In genomic region chrX:55908685-55909212, GRCh38 we compare ENCODE assay signal across 8 cellular contexts.
DNase-seq lines count a peak whose midpoint lies in the region; ATAC-seq and TF ChIP-seq lines count a peak whose summit lies in the region.

No MANE protein-coding gene starts in this region.

- H3K27ac Mint-ChIP-seq in naive thymus-derived CD4-positive, alpha-beta T cell = peak overlapping the region; percentile 68 to 93 (median 85)

- TF ChIP-seq CTCF in WI38 (IDR thresholded peaks at IDR 0.05; ENCODE audit: low read depth, low read length) (no peak), fibroblast of lung (conservative IDR thresholded peaks at IDR 0.05 in 1 of 2, IDR thresholded peaks at IDR 0.05 in 1 of 2; ENCODE audit: low read depth in 1 of 2, low read length in 2 of 2) (no peak)

- peaks cover 0 to 3% (median 0%) of the 10 kb centered on the region in 5 donors for H3K36me3 Mint-ChIP-seq in naive thymus-derived CD4-positive, alpha-beta T cell

- no peak overlapping the region for H3K27ac ChIP-seq in fibroblast of lung (ENCODE audit: insufficient read depth, low read length)
- H3K27ac ChIP-seq in naive thymus-derived CD4-positive, alpha-beta T cell (ENCODE audit: low read depth, low read length) = peak overlapping the region; percentile 61

- H3K9me3 ChIP-seq in fibroblast of lung (ENCODE audit: control insufficient read depth, insufficient read depth, low read depth, low read length) = no peaks in the 10 kb centered on the region
- H3K9me3 ChIP-seq in naive thymus-derived CD4-positive, alpha-beta T cell (ENCODE audit: control insufficient read depth in 2 of 3, low read length in 3 of 3) = no peaks in the 10 kb centered on the region

- H3K4me1 Mint-ChIP-seq in naive thymus-derived CD4-positive, alpha-beta T cell = peaks cover 6 to 32% (median 16%) of the 10 kb centered on the region in 7 donors

- H3K27me3 Mint-ChIP-seq in naive thymus-derived CD4-positive, alpha-beta T cell = no peaks in the 10 kb centered on the region

- H3K9ac ChIP-seq in fibroblast of lung (ENCODE audit: insufficient read depth, low read length) = peak overlapping the region; percentile 21

- POLR2A ChIA-PET in naive thymus-derived CD4-positive, alpha-beta T cell (lab: Charles Lee) = interaction anchor here (0.6 to 1.6 kb wide), 2 partner anchors 420 to 1017 kb away, joined by 3 to 6 read pairs; no protein-coding TSS in a partner anchor

- H3K79me2 ChIP-seq in fibroblast of lung (ENCODE audit: control insufficient read depth, insufficient read depth, low read length) = no peaks in the 10 kb centered on the region

- peak overlapping the region; percentile 27 for H2AFZ ChIP-seq in fibroblast of lung (ENCODE audit: low read length)

- no peaks in the 10 kb centered on the region for H3K4me1 ChIP-seq in fibroblast of lung (ENCODE audit: control insufficient read depth, extremely low read depth, insufficient read depth, low read length)
- no peaks in the 10 kb centered on the region for H3K4me1 ChIP-seq in naive thymus-derived CD4-positive, alpha-beta T cell (ENCODE audit: control insufficient read depth in 2 of 2, insufficient read depth in 2 of 2, low read length in 2 of 2)

- DNase-seq in C1 segment of cervical spinal cord (lab: John Stamatoyannopoulos, UW) (peak in 8 of 14 donors; percentile 0 to 20 (median 10)), fibroblast of lung (ENCODE audit: low read depth in 2 of 2) (peak; percentile 1 to 8), GOT3 (lab: John Stamatoyannopoulos, UW) (no peak)
- DNase-seq in naive thymus-derived CD4-positive, alpha-beta T cell = peak in 6 of 9 donors; percentile 0 to 21 (median 6)

- H3K27me3 ChIP-seq in fibroblast of lung (ENCODE audit: control insufficient read depth, insufficient read depth, low read length) = no peaks in the 10 kb centered on the region
- no peaks in the 10 kb centered on the region for H3K27me3 ChIP-seq in naive thymus-derived CD4-positive, alpha-beta T cell (ENCODE audit: control insufficient read depth in 2 of 2, insufficient read depth in 2 of 2, low read length in 2 of 2)

- TF ChIP-seq POLR2A in GM19193 (IDR thresholded peaks at IDR 0.05; ENCODE audit: extremely low read depth, insufficient read depth, insufficient read length) = peak; percentile 13

- intact Hi-C loops in naive thymus-derived CD4-positive, alpha-beta T cell (cut with micrococcal nuclease) = loop anchor here (1.0 to 10.0 kb wide), 8 partner anchors 191 to 1266 kb away; partner anchors contain the start of genes RRAGB (in 2 of the 2), KLF8 (in 1 of the 2) and NBDY (in 1 of the 2)

- CTCF ChIA-PET in naive thymus-derived CD4-positive, alpha-beta T cell (lab: Charles Lee) = interaction anchor here (0.6 to 1.5 kb wide), 3 partner anchors 11 to 600 kb away, joined by 3 to 5 read pairs (median 3); partner anchors contain the start of gene RRAGB

- H3K9me3 Mint-ChIP-seq in naive thymus-derived CD4-positive, alpha-beta T cell = peaks cover 0 to 1% (median 0%) of the 10 kb centered on the region in 11 donors

- H3K4me3 Mint-ChIP-seq in naive thymus-derived CD4-positive, alpha-beta T cell = peak overlapping the region; percentile 80 to 97 (median 94)

- H3K4me3 ChIP-seq in WI38 (ENCODE audit: low read depth, low read length) (peak overlapping the region; percentile 70), fibroblast of lung (replicated peaks in 1 of 4; ENCODE audit: control extremely low read depth in 1 of 4, insufficient read depth in 1 of 4, low read depth in 3 of 4, low read length in 4 of 4) (peak overlapping the region; percentile 28 to 76 (median 72))
- H3K4me3 ChIP-seq in naive thymus-derived CD4-positive, alpha-beta T cell (ENCODE audit: low read length) = peak overlapping the region; percentile 83

- peak; percentile 67 for ATAC-seq in HG03442 (IDR thresholded peaks at IDR 0.05; ENCODE audit: unreplicated experiment)
- peak; percentile 47 for ATAC-seq in naive thymus-derived CD4-positive, alpha-beta T cell
- no peak for ATAC-seq in HG03457 (IDR thresholded peaks at IDR 0.05; ENCODE audit: unreplicated experiment)

- peak overlapping the region; percentile 57 for H3K4me2 ChIP-seq in fibroblast of lung (ENCODE audit: extremely low read depth, insufficient read depth, low read length)

- no peaks in the 10 kb centered on the region for H4K20me1 ChIP-seq in fibroblast of lung (ENCODE audit: control insufficient read depth, extremely low read depth, insufficient read depth, low read length)

- H3K36me3 ChIP-seq in fibroblast of lung (ENCODE audit: control insufficient read depth, insufficient read depth, low read length) = no peaks in the 10 kb centered on the region
- H3K36me3 ChIP-seq in naive thymus-derived CD4-positive, alpha-beta T cell (ENCODE audit: control insufficient read depth in 2 of 3, insufficient read depth in 3 of 3, low read length in 3 of 3) = no peaks in the 10 kb centered on the region
